ENCODE assay signal across 21 cellular contexts in the genomic region with DNA sequence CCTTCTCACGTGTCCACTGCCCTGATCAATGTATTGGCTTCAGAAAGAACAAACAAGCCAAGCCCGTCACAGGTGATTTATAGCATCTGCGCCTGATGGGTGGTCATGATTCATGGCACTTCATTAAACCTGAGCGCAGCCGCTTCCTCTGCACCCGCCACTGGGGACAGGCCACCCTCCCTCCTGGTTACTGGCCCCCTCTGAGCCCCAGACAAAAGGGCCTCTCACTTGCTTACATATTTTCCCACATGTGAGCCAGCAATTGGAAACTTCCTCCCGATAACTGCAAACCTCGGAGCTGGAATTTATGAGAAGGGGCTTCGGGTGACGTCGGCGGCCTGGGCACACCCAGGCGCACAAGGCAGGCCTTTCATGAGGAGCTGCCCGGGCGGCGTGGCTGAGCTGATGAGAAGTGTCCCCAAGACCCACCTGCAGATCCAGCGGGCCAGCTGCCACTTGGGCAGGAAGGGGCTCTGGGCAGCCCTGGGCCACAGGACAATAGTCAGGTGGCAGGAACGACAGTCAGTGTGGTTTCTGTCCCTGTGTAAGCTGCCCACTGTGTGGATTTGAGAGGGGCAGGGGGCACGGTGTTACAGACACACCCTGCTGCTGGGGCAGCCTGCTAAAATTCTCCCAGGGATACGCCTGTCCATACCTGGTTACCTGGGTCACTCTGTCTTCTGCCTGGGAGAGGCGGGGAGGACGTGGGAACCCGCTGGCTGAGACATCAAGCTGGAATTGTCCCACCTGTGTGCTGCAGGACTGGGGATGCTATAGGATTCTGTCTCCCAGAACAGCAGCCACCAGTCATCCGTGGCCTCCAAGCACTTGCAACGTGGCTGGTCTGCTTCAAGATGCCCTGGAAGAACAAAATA.
DNase-seq lines count a peak whose midpoint lies in the region; ATAC-seq, FAIRE-seq and TF ChIP-seq lines count a peak whose summit lies in the region.
"Had no signal": no experiment of that assay in that cellular context is flagged by ENCODE, and none has a peak within 500 bp of the region (broad histone marks: within the 10 kb centered on the region; RNA-seq: fewer than 3 reads in every experiment).

No MANE protein-coding gene starts in this region.

- H2AFZ ChIP-seq in endothelial cell of umbilical vein (ENCODE audit: low read depth, low read length) (peak overlapping the region; percentile 5), osteoblast (ENCODE audit: low read length) (no peak overlapping the region)

- DNase-seq in heart right ventricle (no peak), Right ventricle myocardium superior (no peak), endothelial cell of umbilical vein (ENCODE audit: low read depth, low spot score) (no peak), osteoblast (ENCODE audit: insufficient read length, low spot score, missing footprints) (peak; percentile 51), foreskin fibroblast (no peak), NCI-H345 (lab: John Stamatoyannopoulos, UW) (no peak), SK-N-DZ (ENCODE audit: low spot score) (no peak)
- DNase-seq: activated CD4-positive, alpha-beta memory T cell treated with anti-CD3 and anti-CD28 coated beads for 36 hours; activated naive CD4-positive, alpha-beta T cell treated with Interleukin-2 at 50 U/mL for 16 hours; activated T-cell treated with anti-CD3 and anti-CD28 coated beads, Interleukin-2, amount 50 U/mL, for 1 hour; C1 segment of cervical spinal cord; DMS 273 treated with DMSO at 0.1 percent for 48 hours; left colon; NCI-H146; NK-92 treated with Interleukin-12 subunit alpha and Interleukin-12 subunit beta, amount 100 ng/mL, for 24 hours; nucleus accumbens; stimulated activated CD4-positive, alpha-beta T cell treated with anti-CD3 and anti-CD28 coated beads, Interleukin-4, amount 100 ng/mL, for 1 hour; WERI-Rb-1 had no signal

- H3K9me3 ChIP-seq in heart right ventricle = no peaks in the 10 kb centered on the region
- no peaks in the 10 kb centered on the region for H3K9me3 ChIP-seq in endothelial cell of umbilical vein (replicated peaks; ENCODE audit: control insufficient read depth, insufficient read depth, low read length)
- H3K9me3 ChIP-seq in osteoblast (ENCODE audit: low read depth, low read length) = no peaks in the 10 kb centered on the region

- H4K20me1 ChIP-seq in endothelial cell of umbilical vein (replicated peaks; ENCODE audit: control insufficient read depth, extremely low read depth, insufficient read depth, low read length) = no peaks in the 10 kb centered on the region
- no peaks in the 10 kb centered on the region for H4K20me1 ChIP-seq in osteoblast (ENCODE audit: insufficient read depth, low read length)

- H3K27ac ChIP-seq in heart right ventricle = peak overlapping the region in 9 of 10 donors; percentile 38 to 91 (median 78)
- no peak overlapping the region for H3K27ac ChIP-seq in endothelial cell of umbilical vein (ENCODE audit: insufficient read depth, low read depth, low read length)
- H3K27ac ChIP-seq in osteoblast (ENCODE audit: low read depth, low read length) = no peak overlapping the region
- H3K27ac ChIP-seq: WERI-Rb-1 had no signal

- H3K27me3 ChIP-seq in heart right ventricle (no peaks in the 10 kb centered on the region), endothelial cell of umbilical vein (ENCODE audit: control insufficient read depth in 2 of 2, insufficient read depth in 2 of 2, low read length in 2 of 2) (no peaks in the 10 kb centered on the region), osteoblast (ENCODE audit: insufficient read depth, low read length) (no peaks in the 10 kb centered on the region)

- CTCF ChIA-PET in endothelial cell of umbilical vein (lab: Charles Lee) = interaction anchor here (1.4 kb wide), 1 partner anchor 286 kb away, joined by 4 read pairs; no protein-coding TSS in a partner anchor

- no TSS peak for BruUV-seq in endothelial cell of umbilical vein (replicated peaks; lab: Mats Ljungman, UMichigan)

- intact Hi-C loops in heart right ventricle (cut with DNase I) (loop anchor here in 3 of 10 donors (10.0 kb wide), 2 partner anchors 113 to 123 kb away; partner anchors contain the start of gene MYEOV (in 2 of the 3)), Right ventricle myocardium superior (cut with DNase I) (no loop called here), endothelial cell of umbilical vein (cut with micrococcal nuclease) (no loop called here)

- no peak for FAIRE-seq in endothelial cell of umbilical vein (lab: Jason Lieb, UNC)
- FAIRE-seq: A204.1, HepG2 had no signal

- TF ChIP-seq CTCF in heart right ventricle (IDR thresholded peaks at IDR 0.05) (no peak), endothelial cell of umbilical vein (IDR thresholded peaks at IDR 0.05; ENCODE audit: extremely low read depth in 1 of 2, insufficient read depth in 1 of 2, low read depth in 1 of 2, low read length in 2 of 2) (no peak), osteoblast (IDR thresholded peaks at IDR 0.05; ENCODE audit: extremely low read depth, low read depth, low read length) (no peak), foreskin fibroblast (IDR thresholded peaks at IDR 0.05; ENCODE audit: low read depth, low read length) (no peak)

- H3K4me2 ChIP-seq in endothelial cell of umbilical vein (ENCODE audit: insufficient read depth, low read length) (no peak overlapping the region), osteoblast (ENCODE audit: insufficient read depth, low read length) (no peak overlapping the region)

- WGBS in heart right ventricle, 2 donors = 76 to 81% methylated on average over 25 of the region's 25 CpGs

- dilution Hi-C loops in endothelial cell of umbilical vein (cut with MboI; ENCODE audit: extremely low pct_ligation_motif_present, low sequenced_read_pairs) = no loop called here

- ATAC-seq in heart right ventricle (peak in 1 of 8 donors; percentile 34), Right ventricle myocardium superior (ENCODE audit: poor library complexity) (no peak), GM21737 (IDR thresholded peaks at IDR 0.05; ENCODE audit: unreplicated experiment) (no peak)
- ATAC-seq: HepG2, left colon had no signal

- H3K4me1 ChIP-seq in heart right ventricle = peaks cover 27 to 64% (median 41%) of the 10 kb centered on the region in 9 donors
- peaks cover 4% of the 10 kb centered on the region for H3K4me1 ChIP-seq in endothelial cell of umbilical vein (ENCODE audit: control insufficient read depth, extremely low read depth, insufficient read depth, low read length)
- peaks cover 12% of the 10 kb centered on the region for H3K4me1 ChIP-seq in osteoblast (ENCODE audit: insufficient read depth, low read length)

- H3K79me2 ChIP-seq in endothelial cell of umbilical vein (ENCODE audit: control insufficient read depth, insufficient read depth, low read length) (no peaks in the 10 kb centered on the region), osteoblast (ENCODE audit: insufficient read depth, low read length) (no peaks in the 10 kb centered on the region)

- no peak for TF ChIP-seq POLR2A in endothelial cell of umbilical vein (IDR thresholded peaks at IDR 0.05; ENCODE audit: low read depth, low read length)

- H3K9me1 ChIP-seq in endothelial cell of umbilical vein (replicated peaks; ENCODE audit: control insufficient read depth, extremely low read depth, insufficient read depth, low read length) = no peaks in the 10 kb centered on the region

- H3K36me3 ChIP-seq in heart right ventricle = no peaks in the 10 kb centered on the region
- no peaks in the 10 kb centered on the region for H3K36me3 ChIP-seq in endothelial cell of umbilical vein (ENCODE audit: control insufficient read depth in 2 of 2, extremely low read depth in 1 of 2, insufficient read depth in 2 of 2, low read length in 2 of 2)
- H3K36me3 ChIP-seq in osteoblast (ENCODE audit: insufficient read depth, low read length) = no peaks in the 10 kb centered on the region
- H3K36me3 ChIP-seq: WERI-Rb-1 had no signal

- POLR2A ChIA-PET in endothelial cell of umbilical vein (lab: Charles Lee) = no interaction called here

- no peak overlapping the region for H3K4me3 ChIP-seq in heart right ventricle
- H3K4me3 ChIP-seq in endothelial cell of umbilical vein (replicated peaks in 1 of 3; ENCODE audit: insufficient read depth in 1 of 3, low read depth in 1 of 3, low read length in 3 of 3) = no peak overlapping the region
- H3K4me3 ChIP-seq in osteoblast (ENCODE audit: insufficient read depth, low read length) = no peak overlapping the region
- no peak overlapping the region for H3K4me3 ChIP-seq in foreskin fibroblast (ENCODE audit: low read depth in 1 of 2, low read length in 2 of 2)

- no peak overlapping the region for H3K9ac ChIP-seq in endothelial cell of umbilical vein (replicated peaks; ENCODE audit: extremely low read depth, insufficient read depth, low read length)

TF ChIP-seq in endothelial cell of umbilical vein, 7 proteins besides CTCF, POLR2A, EP300 and RAD21:
- TF ChIP-seq, protein P1, sequence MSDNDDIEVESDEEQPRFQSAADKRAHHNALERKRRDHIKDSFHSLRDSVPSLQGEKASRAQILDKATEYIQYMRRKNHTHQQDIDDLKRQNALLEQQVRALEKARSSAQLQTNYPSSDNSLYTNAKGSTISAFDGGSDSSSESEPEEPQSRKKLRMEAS (IDR thresholded peaks at IDR 0.05; ENCODE audit: insufficient read depth, insufficient read length) = no peak
- TF ChIP-seq GATA2 (IDR thresholded peaks at IDR 0.05; ENCODE audit: insufficient read depth, insufficient read length, low read depth, low read length) = no peak
- TF ChIP-seq EZH2 (IDR thresholded peaks at IDR 0.05; ENCODE audit: borderline replicate concordance, low read depth, low read length, severe bottlenecking) = no peak
- TF ChIP-seq MYC (IDR thresholded peaks at IDR 0.05; ENCODE audit: low read depth, low read length) = no peak
- TF ChIP-seq POLR2AphosphoS5 (IDR thresholded peaks at IDR 0.05; ENCODE audit: insufficient read depth, low read depth, low read length) = no peak
- no peak for TF ChIP-seq FOS (IDR thresholded peaks at IDR 0.05; ENCODE audit: borderline replicate concordance, insufficient read depth, low read length)
- TF ChIP-seq JUN (IDR thresholded peaks at IDR 0.05; ENCODE audit: borderline replicate concordance, insufficient read depth, insufficient read length, low read depth) = no peak
TF ChIP-seq in endothelial cell of umbilical vein: peak in this region for 0.

Comparison
In these comparisons a context has a peak if more than half of its experiments do, and no peak if none do; other contexts are left out.
1. H3K27ac ChIP-seq: peak in heart right ventricle (9 of 10); none in endothelial cell of umbilical vein (single experiment) and osteoblast (single experiment).